In the genomic region with DNA sequence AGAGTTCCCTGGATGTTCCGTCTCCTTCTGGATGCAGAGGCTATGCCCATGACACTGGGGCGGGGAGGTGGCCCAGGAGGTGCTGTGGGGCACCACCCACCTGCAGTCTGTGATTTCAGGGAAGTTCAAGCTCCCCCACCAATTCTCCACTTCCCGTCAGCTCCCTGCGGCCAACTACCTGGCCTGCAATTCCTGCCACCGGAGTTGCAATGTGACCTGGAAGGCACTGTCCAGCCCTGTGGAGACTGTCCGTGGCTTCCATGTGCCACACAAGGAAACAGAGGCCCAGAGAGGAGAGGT, we compare ENCODE assay signal across 24 cellular contexts. TPM values are rescaled to one million over a fixed set of nuclear protein-coding genes. Genes with fewer than 3 reads are reported as not detected.
"Had no signal": no experiment of that assay in that cellular context is flagged by ENCODE, and none has a peak within 500 bp of the region (broad histone marks: within the 10 kb centered on the region; RNA-seq: fewer than 3 reads in every experiment).

No MANE protein-coding gene starts in this region.

- ATAC-seq: left lobe of liver had no signal

- H3K4me1 ChIP-seq: ascending aorta, foreskin keratinocyte, lower lobe of right lung had no signal

- H3K9me3 ChIP-seq: ascending aorta, lower lobe of right lung, tibial nerve, vagina had no signal

- H3K27me3 ChIP-seq: ascending aorta, vagina had no signal

- H3K4me3 ChIP-seq: ascending aorta, lower lobe of right lung, tibial nerve, vagina had no signal

- H3K27ac Mint-ChIP-seq: stimulated activated naive CD8-positive, alpha-beta T cell treated with anti-CD3 and anti-CD28 coated beads, Interleukin-15, amount 100 ng/mL, for 72 hours; T-cell; T-helper 2 cell treated with Interferon-gamma antibody and Interleukin-4, amounts not matched to agents 5 μg/mL and 100 μg/mL, for 36 hours had no signal

- H3K9me3 Mint-ChIP-seq: T-cell had no signal

- DNase-seq: activated CD4-positive, alpha-beta T cell treated with anti-CD3 and anti-CD28 coated beads, Interleukin-2, amount 50 U/mL, for 1 hour; activated CD4-positive, CD25-positive, alpha-beta regulatory T cell treated with anti-CD3 and anti-CD28 coated beads, Interleukin-2, amount 50 U/mL, for 72 hours; activated gamma-delta T cell treated with Interleukin-2 at 50 U/mL for 16 hours; activated T-cell treated with anti-CD3 and anti-CD28 coated beads, Interleukin-2, amount 50 U/mL, for 1 hour; central memory CD4-positive, alpha-beta T cell; naive B cell; stimulated activated naive CD8-positive, alpha-beta T cell treated with anti-CD3 and anti-CD28 coated beads, Interleukin-15, amount 100 ng/mL, for 72 hours; T-cell had no signal

- H3K4me3 Mint-ChIP-seq: T-cell; T-helper 2 cell treated with Interferon-gamma antibody and Interleukin-4, amounts not matched to agents 5 μg/mL and 100 μg/mL, for 36 hours had no signal

- H3K36me3 ChIP-seq: ascending aorta, lower lobe of right lung, tibial nerve, vagina had no signal

- H3K27ac ChIP-seq: ascending aorta, foreskin keratinocyte, lower lobe of right lung, tibial nerve, vagina, VCaP had no signal

- FAIRE-seq: colon had no signal

- H3K36me3 Mint-ChIP-seq: activated naive CD4-positive, alpha-beta T cell treated with anti-CD3 and anti-CD28 coated beads, Interleukin-2, amount 50 U/mL, for 72 hours; naive B cell; T-cell had no signal

RNA-seq across cellular contexts. Expression of a gene that starts 16.6 kb away (rescaled TPM):
- total RNA-seq: ascending aorta, foreskin keratinocyte, glomerular endothelial cell, kidney epithelial cell, mesenteric fat pad, omental fat pad, renal cortical epithelial cell, tibial nerve, vagina had no signal
- polyA plus RNA-seq: foreskin keratinocyte, neural cell had no signal
